Comparison of ENCODE assay signal across 24 cellular contexts in genomic region chr9:121641228-121641611, GRCh38. TPM values are rescaled to one million over a fixed set of nuclear protein-coding genes. Genes with fewer than 3 reads are reported as not detected.
"Had no signal": no experiment of that assay in that cellular context is flagged by ENCODE, and none has a peak within 500 bp of the region (broad histone marks: within the 10 kb centered on the region; RNA-seq: fewer than 3 reads in every experiment).

No MANE protein-coding gene starts in this region.

- DNase-seq: activated CD4-positive, alpha-beta T cell treated with anti-CD3 and anti-CD28 coated beads for 1 hour; activated CD8-positive, alpha-beta memory T cell treated with anti-CD3 and anti-CD28 coated beads, Interleukin-2, amount 50 U/mL, for 48 hours; activated effector memory CD4-positive, alpha-beta T cell treated with Interleukin-2 at 50 U/mL for 16 hours; activated naive CD4-positive, alpha-beta T cell treated with anti-CD3 and anti-CD28 coated beads for 36 hours; activated naive CD8-positive, alpha-beta T cell treated with anti-CD3 and anti-CD28 coated beads, Interleukin-2, amount 10 ng/mL, durations not matched to agents 7 days and 5 days; activated T-cell treated with anti-CD3 and anti-CD28 coated beads, Interleukin-2, amount 50 U/mL, for 4 hours; amniotic stem cell; endodermal cell; esophagus squamous epithelium; immature natural killer cell; kidney glomerular epithelial cell; midbrain; stimulated activated CD4-positive, alpha-beta T cell treated with anti-CD3 and anti-CD28 coated beads, Interleukin-4, amount 100 ng/mL, for 24 hours; stimulated activated naive CD8-positive, alpha-beta T cell treated with anti-CD3 and anti-CD28 coated beads, Interleukin-15, Interleukin-2, amounts not matched to agents 100 U/mL and 50 U/mL, for 24 hours; thyroid gland; WERI-Rb-1 had no signal

- ATAC-seq: activated T-cell treated with anti-CD3 and anti-CD28 coated beads, Interleukin-2, amount 50 U/mL, for 4 hours; SK-N-SH treated with all-trans-retinoic acid at 6 μM for 48 hours; stimulated activated naive CD8-positive, alpha-beta T cell treated with anti-CD3 and anti-CD28 coated beads, Interleukin-15, Interleukin-2, amounts not matched to agents 100 U/mL and 50 U/mL, for 24 hours had no signal

- H3K9me3 ChIP-seq: breast epithelium, esophagus squamous epithelium, gastroesophageal sphincter, thyroid gland had no signal

- H3K4me1 ChIP-seq: breast epithelium, parathyroid adenoma had no signal

- H3K36me3 Mint-ChIP-seq: activated naive CD8-positive, alpha-beta T cell treated with anti-CD3 and anti-CD28 coated beads, Interleukin-2, amount 10 ng/mL, durations not matched to agents 7 days and 5 days; immature natural killer cell had no signal

- H3K4me3 ChIP-seq: breast epithelium, coronary artery, esophagus squamous epithelium, gastroesophageal sphincter, thyroid gland had no signal

- H3K9ac ChIP-seq: parathyroid adenoma had no signal

- H3K27ac Mint-ChIP-seq: activated naive CD4-positive, alpha-beta T cell treated with anti-CD3 and anti-CD28 coated beads for 36 hours; activated naive CD8-positive, alpha-beta T cell treated with anti-CD3 and anti-CD28 coated beads, Interleukin-2, amount 10 ng/mL, durations not matched to agents 7 days and 5 days; endodermal cell; immature natural killer cell had no signal

- H3K36me3 ChIP-seq: breast epithelium, esophagus squamous epithelium, gastroesophageal sphincter, thyroid gland, WERI-Rb-1 had no signal

- H3K4me1 Mint-ChIP-seq: activated naive CD8-positive, alpha-beta T cell treated with anti-CD3 and anti-CD28 coated beads, Interleukin-2, amount 10 ng/mL, durations not matched to agents 7 days and 5 days; central memory CD8-positive, alpha-beta T cell; immature natural killer cell had no signal

- H3K4me3 Mint-ChIP-seq: activated naive CD4-positive, alpha-beta T cell treated with anti-CD3 and anti-CD28 coated beads for 36 hours; activated naive CD8-positive, alpha-beta T cell treated with anti-CD3 and anti-CD28 coated beads, Interleukin-2, amount 10 ng/mL, durations not matched to agents 7 days and 5 days; activated T-cell treated with anti-CD3 and anti-CD28 coated beads, Interleukin-2, amount 50 U/mL, for 4 hours; central memory CD8-positive, alpha-beta T cell; endodermal cell; immature natural killer cell; nephron had no signal

- H3K9me3 Mint-ChIP-seq: activated naive CD4-positive, alpha-beta T cell treated with anti-CD3 and anti-CD28 coated beads for 36 hours; activated naive CD8-positive, alpha-beta T cell treated with anti-CD3 and anti-CD28 coated beads, Interleukin-2, amount 10 ng/mL, durations not matched to agents 7 days and 5 days; activated T-cell treated with anti-CD3 and anti-CD28 coated beads, Interleukin-2, amount 50 U/mL, for 4 hours; central memory CD8-positive, alpha-beta T cell; endodermal cell; nephron had no signal

- H3K27me3 ChIP-seq: breast epithelium, esophagus squamous epithelium, gastroesophageal sphincter, thyroid gland had no signal

- H3K27ac ChIP-seq: esophagus squamous epithelium, parathyroid adenoma, WERI-Rb-1 had no signal

RNA-seq across cellular contexts. Expression of gene DAB2IP, which starts 10.2 kb away (rescaled TPM):
- total RNA-seq: T-helper 2 cell treated with Interferon-gamma antibody and Interleukin-4, amounts not matched to agents 100 ng/mL and 5 ng/mL, for 36 hours had no signal
